Comparison of ENCODE assay signal across 8 cellular contexts in the genomic region with DNA sequence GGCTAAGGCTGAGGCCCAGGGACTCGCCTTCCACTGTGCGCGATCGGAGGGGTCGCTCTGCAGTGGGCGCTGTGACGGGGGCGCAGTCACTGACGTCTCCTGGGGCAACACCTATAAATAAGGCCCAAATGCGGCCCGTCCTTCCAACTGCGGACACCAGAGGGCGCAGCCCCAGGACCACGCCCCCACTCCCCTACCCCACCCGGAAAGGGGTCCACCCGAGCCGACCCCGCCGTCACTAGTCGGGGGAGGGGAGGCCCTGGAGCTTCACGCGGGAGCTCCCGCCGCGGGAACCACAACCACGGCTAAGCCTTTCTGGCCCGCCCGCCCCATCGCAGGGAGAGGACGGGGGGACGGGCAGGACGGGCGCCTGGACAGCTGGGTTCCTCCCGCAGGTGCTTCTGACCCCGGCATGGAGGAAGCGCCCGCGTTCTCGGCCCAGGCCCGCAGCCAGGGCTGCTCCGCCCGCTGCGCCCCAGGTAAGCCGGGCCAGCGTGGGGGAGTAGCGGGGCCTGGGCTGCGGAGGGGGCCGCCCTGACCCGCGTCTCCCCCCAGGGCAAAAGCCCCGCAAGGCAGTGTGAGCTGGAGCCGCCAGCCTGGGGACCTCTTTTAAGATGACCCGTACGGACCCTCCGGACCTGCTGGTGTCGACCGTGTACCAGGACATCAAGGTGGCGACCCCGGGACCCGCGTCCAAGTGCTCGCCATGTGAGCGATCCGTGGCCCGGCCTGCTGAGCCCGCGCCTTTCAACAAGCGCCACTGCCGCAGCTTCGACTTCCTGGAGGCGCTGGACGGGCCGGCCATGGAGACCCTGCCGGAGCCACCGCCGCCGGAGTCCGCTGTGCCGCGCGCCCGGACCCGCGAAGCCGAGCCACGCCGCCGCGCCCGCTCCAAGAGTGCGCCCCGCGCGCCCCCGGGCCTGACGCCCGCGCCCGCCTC. TPM values are rescaled to one million over a fixed set of nuclear protein-coding genes. Genes with fewer than 3 reads are reported as not detected.
DNase-seq lines count a peak whose midpoint lies in the region; ATAC-seq and TF ChIP-seq lines count a peak whose summit lies in the region.
"Not testable (repeated sequence)": the region's sequence is repeated elsewhere in the genome, so short reads cannot be mapped to it uniquely, and the experiment has no call there.

No MANE protein-coding gene starts in this region.

- DNase-seq in activated CD4-positive, alpha-beta T cell treated with anti-CD3 and anti-CD28 coated beads, Interleukin-2, amount 50 U/mL, for 48 hours: peak; percentile 73 to 80
- peak; percentile 72 for DNase-seq in adipocyte (ENCODE audit: low read depth)
- DNase-seq in fibroblast of lung (ENCODE audit: low read depth in 2 of 2): not testable (repeated sequence)
- DNase-seq in naive thymus-derived CD8-positive, alpha-beta T cell: peak; percentile 39 to 78 (median 58)
- peak; percentile 53 to 62 for DNase-seq in stimulated activated CD4-positive, alpha-beta T cell treated with anti-CD3 and anti-CD28 coated beads, Interleukin-4, amount 100 ng/mL, for 48 hours (ENCODE audit: low read depth in 2 of 2)

- H3K4me1 Mint-ChIP-seq in naive thymus-derived CD8-positive, alpha-beta T cell: peaks cover 13 to 31% (median 24%) of the 10 kb centered on the region in 4 donors

- H3K4me1 ChIP-seq in OCI-LY1 (ENCODE audit: insufficient read depth, low read length, severe bottlenecking) (peaks cover 28% of the 10 kb centered on the region), fibroblast of lung (ENCODE audit: control insufficient read depth, extremely low read depth, insufficient read depth, low read length) (peaks cover 10% of the 10 kb centered on the region)
- not testable (repeated sequence) for H3K4me1 ChIP-seq in adipocyte (ENCODE audit: control insufficient read depth, insufficient read depth, low read length)

- ATAC-seq in naive thymus-derived CD8-positive, alpha-beta T cell: peak; percentile 8 to 26

- TF ChIP-seq CTCF in 22Rv1 (IDR thresholded peaks at IDR 0.05) (peak; percentile 68), GM12875 (IDR thresholded peaks at IDR 0.05; ENCODE audit: borderline replicate concordance, insufficient read depth, low read depth, low read length) (peak; percentile 59), OCI-LY1 (IDR thresholded peaks at IDR 0.05; ENCODE audit: low read length) (peak; percentile 57), fibroblast of lung (conservative IDR thresholded peaks at IDR 0.05 in 1 of 2, IDR thresholded peaks at IDR 0.05 in 1 of 2; ENCODE audit: low read depth in 1 of 2, low read length in 2 of 2) (peak; percentile 22 to 29)

- not testable (repeated sequence) for H4K20me1 ChIP-seq in OCI-LY1 (ENCODE audit: insufficient read depth, low read length); fibroblast of lung (ENCODE audit: control insufficient read depth, extremely low read depth, insufficient read depth, low read length)

- H3K4me3 ChIP-seq in GM12875 (ENCODE audit: low read depth, low read length); OCI-LY1 (ENCODE audit: low read depth, low read length, poor library complexity, severe bottlenecking); adipocyte (ENCODE audit: low read length); fibroblast of lung (replicated peaks in 1 of 4; ENCODE audit: control extremely low read depth in 1 of 4, insufficient read depth in 1 of 4, low read depth in 3 of 4, low read length in 4 of 4): not testable (repeated sequence)

- POLR2A ChIA-PET in naive thymus-derived CD8-positive, alpha-beta T cell (lab: Charles Lee): interaction anchor here (1.2 to 3.8 kb wide), 2 partner anchors 44 to 191 kb away, joined by 3 to 17 read pairs; no protein-coding TSS in a partner anchor

- peak overlapping the region in 6 of 10 donors; percentile 24 to 73 (median 66) for H3K27ac Mint-ChIP-seq in naive thymus-derived CD8-positive, alpha-beta T cell

- H3K36me3 ChIP-seq in OCI-LY1 (ENCODE audit: insufficient read depth, low read length): peaks cover 20% of the 10 kb centered on the region
- H3K36me3 ChIP-seq in adipocyte (ENCODE audit: control insufficient read depth, insufficient read depth, low read length, severe bottlenecking); fibroblast of lung (ENCODE audit: control insufficient read depth, insufficient read depth, low read length): not testable (repeated sequence)

- H3K27ac ChIP-seq in 22Rv1: peak overlapping the region; percentile 90
- H3K27ac ChIP-seq in OCI-LY1 (ENCODE audit: low read depth, low read length, poor library complexity, severe bottlenecking); fibroblast of lung (ENCODE audit: insufficient read depth, low read length): not testable (repeated sequence)

- H3K36me3 Mint-ChIP-seq in naive thymus-derived CD8-positive, alpha-beta T cell: not testable (repeated sequence)

- peaks cover 0 to 27% (median 2%) of the 10 kb centered on the region in 5 donors for H3K27me3 Mint-ChIP-seq in naive thymus-derived CD8-positive, alpha-beta T cell

- peak overlapping the region; percentile 48 to 80 (median 70) for H3K4me3 Mint-ChIP-seq in naive thymus-derived CD8-positive, alpha-beta T cell

- H3K4me2 ChIP-seq in OCI-LY1 (ENCODE audit: low read length): peak overlapping the region; percentile 58
- H3K4me2 ChIP-seq in fibroblast of lung (ENCODE audit: extremely low read depth, insufficient read depth, low read length): not testable (repeated sequence)

- not testable (repeated sequence) for H3K27me3 ChIP-seq in OCI-LY1 (ENCODE audit: insufficient read depth, low read length); adipocyte (replicated peaks; ENCODE audit: control insufficient read depth, insufficient read depth, low read length)
- peaks cover 24% of the 10 kb centered on the region for H3K27me3 ChIP-seq in fibroblast of lung (ENCODE audit: control insufficient read depth, insufficient read depth, low read length)

- not testable (repeated sequence) for H3K9me3 ChIP-seq in OCI-LY1 (ENCODE audit: low read length); adipocyte (ENCODE audit: control insufficient read depth, low read length); fibroblast of lung (ENCODE audit: control insufficient read depth, insufficient read depth, low read depth, low read length)

- H3K9me2 ChIP-seq in OCI-LY1 (ENCODE audit: low read depth, low read length): not testable (repeated sequence)

- not testable (repeated sequence) for H3K79me2 ChIP-seq in OCI-LY1 (ENCODE audit: insufficient read depth, low read length); fibroblast of lung (ENCODE audit: control insufficient read depth, insufficient read depth, low read length)

- H3F3A ChIP-seq in OCI-LY1 (ENCODE audit: insufficient read depth, low read length): not testable (repeated sequence)

- H2AFZ ChIP-seq in OCI-LY1 (ENCODE audit: low read length); fibroblast of lung (ENCODE audit: low read length): not testable (repeated sequence)

- not testable (repeated sequence) for H3K9ac ChIP-seq in OCI-LY1 (ENCODE audit: low read length); adipocyte (ENCODE audit: low read length); fibroblast of lung (ENCODE audit: insufficient read depth, low read length)

- not testable (repeated sequence) for H3K9me3 Mint-ChIP-seq in naive thymus-derived CD8-positive, alpha-beta T cell

RNA-seq across cellular contexts. Expression of a gene that starts 1.8 kb away (rescaled TPM):
- total RNA-seq in fibroblast of lung: 1.7 and 1.8 TPM in 2 replicates
- 0.15 and 0.19 TPM in 2 replicates for polyA plus RNA-seq in fibroblast of lung
- 1.4 and 1.5 TPM in 2 replicates for polyA plus RNA-seq in fibroblast of lung (2012)
- polyA minus RNA-seq in fibroblast of lung (ENCODE audit: low replicate concordance): 0.07 and 0.20 TPM in 2 replicates
- total RNA-seq in naive thymus-derived CD8-positive, alpha-beta T cell: 1 to 10 TPM; 1.3 TPM
- polyA plus RNA-seq in naive thymus-derived CD8-positive, alpha-beta T cell: under 1 TPM in 2 of 3 donors, not detected in 1; 0.05 to 0.10 TPM

RNA-seq across cellular contexts. Expression of a gene that starts 5.1 kb away (rescaled TPM):
- 175 and 190 TPM in 2 replicates for total RNA-seq in fibroblast of lung
- 99.6 and 108 TPM in 2 replicates for polyA plus RNA-seq in fibroblast of lung
- polyA plus RNA-seq in fibroblast of lung (2012): 153 TPM in 2 replicates
- polyA minus RNA-seq in fibroblast of lung (ENCODE audit: low replicate concordance): 26.7 and 34.5 TPM in 2 replicates
- total RNA-seq in naive thymus-derived CD8-positive, alpha-beta T cell: 10 to 100 TPM; 25.2 to 29.6 TPM
- 10 to 100 TPM; 82.6 to 98.1 (median 83.1) TPM for polyA plus RNA-seq in naive thymus-derived CD8-positive, alpha-beta T cell

RNA-seq across cellular contexts. Expression of a gene that starts 8.1 kb away (rescaled TPM):
- total RNA-seq in fibroblast of lung: 3.3 and 4.6 TPM in 2 replicates
- polyA plus RNA-seq in fibroblast of lung: 0.30 and 0.37 TPM in 2 replicates
- polyA plus RNA-seq in fibroblast of lung (2012): 0.60 and 0.91 TPM in 2 replicates
- 1.1 TPM in 1 of 2 replicates, not detected in the other for polyA minus RNA-seq in fibroblast of lung (ENCODE audit: low replicate concordance)
- 1 to 10 TPM; 6.3 to 7.5 TPM for total RNA-seq in naive thymus-derived CD8-positive, alpha-beta T cell
- polyA plus RNA-seq in naive thymus-derived CD8-positive, alpha-beta T cell: under 1 TPM in 2 of 3 donors, not detected in 1; 0.14 to 0.35 TPM

RNA-seq across cellular contexts. Expression of a gene that starts 22.0 kb away (rescaled TPM):
- 279 and 317 TPM in 2 replicates for total RNA-seq in fibroblast of lung
- 309 and 387 TPM in 2 replicates for polyA plus RNA-seq in fibroblast of lung
- polyA plus RNA-seq in fibroblast of lung (2012): 523 and 567 TPM in 2 replicates
- polyA minus RNA-seq in fibroblast of lung (ENCODE audit: low replicate concordance): 46.4 and 81.8 TPM in 2 replicates
- 100 to 1,000 TPM; 291 to 301 TPM for total RNA-seq in naive thymus-derived CD8-positive, alpha-beta T cell
- 100 to 1,000 TPM; 319 to 403 (median 380) TPM for polyA plus RNA-seq in naive thymus-derived CD8-positive, alpha-beta T cell

RNA-seq across cellular contexts. Expression of a gene that starts 36.3 kb away (rescaled TPM):
- 55.0 and 59.6 TPM in 2 replicates for total RNA-seq in fibroblast of lung
- polyA plus RNA-seq in fibroblast of lung: 36.8 and 56.7 TPM in 2 replicates
- 66.6 and 90.9 TPM in 2 replicates for polyA plus RNA-seq in fibroblast of lung (2012)
- 74.0 and 99.4 TPM in 2 replicates for polyA minus RNA-seq in fibroblast of lung (ENCODE audit: low replicate concordance)
- total RNA-seq in naive thymus-derived CD8-positive, alpha-beta T cell: 10 to 100 TPM; 72.3 to 74.5 TPM
- polyA plus RNA-seq in naive thymus-derived CD8-positive, alpha-beta T cell: 10 to 100 TPM; 11.6 to 17.2 (median 11.9) TPM
